9 cellular contexts compared by ENCODE assay signal in the genomic region with DNA sequence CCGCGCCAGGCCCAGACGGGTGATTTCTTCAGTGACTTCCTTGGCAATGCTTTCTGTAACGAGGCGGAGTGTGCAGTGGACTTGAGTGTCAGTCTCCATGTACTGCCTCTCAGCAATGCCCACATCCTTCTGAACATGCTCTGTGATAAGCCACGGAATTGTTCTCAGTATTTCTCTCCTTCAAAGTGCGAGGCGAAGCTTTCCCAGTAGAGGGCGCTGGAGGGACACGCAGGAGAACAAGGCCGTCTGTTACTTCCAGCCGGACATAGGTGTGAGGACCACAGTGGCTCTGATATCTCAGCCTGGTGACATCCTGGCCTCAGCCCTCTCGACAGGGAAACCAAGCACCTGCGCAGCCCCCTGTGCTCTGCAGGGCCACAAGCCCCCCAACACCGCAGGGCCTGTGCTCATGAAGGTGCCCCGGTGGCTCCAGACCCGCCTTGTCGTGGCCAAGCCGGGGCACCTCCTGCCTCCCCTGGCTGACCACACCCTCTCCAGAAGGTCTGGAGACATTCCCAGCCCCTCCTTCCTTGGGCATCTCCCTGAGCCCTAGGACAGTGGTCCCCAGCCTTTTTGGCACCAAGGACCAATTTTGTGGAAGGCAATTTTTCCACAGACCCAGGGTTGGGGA. TPM values are rescaled to one million over a fixed set of nuclear protein-coding genes. Genes with fewer than 3 reads are reported as not detected.
DNase-seq lines count a peak whose midpoint lies in the region; ATAC-seq, FAIRE-seq and TF ChIP-seq lines count a peak whose summit lies in the region.
"Had no signal": no experiment of that assay in that cellular context is flagged by ENCODE, and none has a peak within 500 bp of the region (broad histone marks: within the 10 kb centered on the region; RNA-seq: fewer than 3 reads in every experiment).

No MANE protein-coding gene starts in this region.

- H3K27me3 ChIP-seq in GM06990 (replicated peaks; ENCODE audit: control insufficient read depth, insufficient read depth, low read length) (no peaks in the 10 kb centered on the region), MG63 (peaks cover 8% of the 10 kb centered on the region; the same call in 1 of the 2 replicates), SJCRH30 (no peaks in the 10 kb centered on the region), small intestine (ENCODE audit: control insufficient read depth in 2 of 2, insufficient read depth in 2 of 2, low read length in 2 of 2) (no peaks in the 10 kb centered on the region)

- no peaks in the 10 kb centered on the region for H3K36me3 ChIP-seq in GM06990 (ENCODE audit: control insufficient read depth, insufficient read depth, low read length)
- no peaks in the 10 kb centered on the region for H3K36me3 ChIP-seq in MG63
- no peaks in the 10 kb centered on the region for H3K36me3 ChIP-seq in SJCRH30
- H3K36me3 ChIP-seq in small intestine (ENCODE audit: control insufficient read depth in 2 of 2, insufficient read depth in 2 of 2, low read length in 2 of 2) = no peaks in the 10 kb centered on the region

- H3K9me3 ChIP-seq in MG63 (no peaks in the 10 kb centered on the region; the same call in 1 of the 2 replicates), SJCRH30 (replicated peaks) (no peaks in the 10 kb centered on the region), small intestine (ENCODE audit: control insufficient read depth, low read depth) (no peaks in the 10 kb centered on the region)

- TF ChIP-seq CTCF in GM06990 (IDR thresholded peaks at IDR 0.05; ENCODE audit: insufficient read depth, low read length, poor library complexity, severe bottlenecking) (peak; percentile 74), astrocyte of the cerebellum (IDR thresholded peaks at IDR 0.05; ENCODE audit: low read depth, low read length, missing control alignments) (peak; percentile 98)

- no peak overlapping the region for H3K27ac ChIP-seq in SJCRH30
- no peak overlapping the region for H3K27ac ChIP-seq in small intestine (ENCODE audit: low read depth in 1 of 2, low read length in 1 of 2)

- in situ Hi-C loops in astrocyte of the cerebellum (cut with HindIII; ENCODE audit: low sequenced_read_pairs) = no loop called here

- H3K4me1 ChIP-seq in SJCRH30 (no peaks in the 10 kb centered on the region), small intestine (ENCODE audit: control insufficient read depth in 2 of 2, insufficient read depth in 1 of 2, low read depth in 1 of 2, low read length in 1 of 2) (no peaks in the 10 kb centered on the region)

- 22 to 42% (median 26%) methylated on average over 19 of the region's 19 CpGs for WGBS in small intestine, 3 donors

- H3K4me3 ChIP-seq in GM06990 (replicated peaks; ENCODE audit: low read depth, low read length) = no peak overlapping the region
- no peak overlapping the region for H3K4me3 ChIP-seq in MG63
- no peak overlapping the region for H3K4me3 ChIP-seq in SJCRH30
- H3K4me3 ChIP-seq in astrocyte of the cerebellum (ENCODE audit: low read depth, low read length) = no peak overlapping the region
- no peak overlapping the region for H3K4me3 ChIP-seq in small intestine (ENCODE audit: low read depth in 1 of 2, low read length in 2 of 2)

- ATAC-seq in HG03354 (IDR thresholded peaks at IDR 0.05; ENCODE audit: poor library complexity, severe bottlenecking, unreplicated experiment) = no peak
- ATAC-seq in HG02623 (IDR thresholded peaks at IDR 0.05; ENCODE audit: unreplicated experiment) = no peak

- peak; percentile 12 for DNase-seq in GM06990 (ENCODE audit: extremely low read depth, insufficient read length)
- DNase-seq in MG63 = peak; percentile 73
- peak; percentile 71 to 78 for DNase-seq in SJCRH30
- peak; percentile 76 for DNase-seq in astrocyte of the cerebellum (ENCODE audit: low read depth)
- peak; percentile 74 for DNase-seq in iPS-NIHi11 (ENCODE audit: low spot score)
- DNase-seq in small intestine = peak; percentile 83
- DNase-seq: activated T-cell treated with anti-CD3 and anti-CD28 coated beads, Interleukin-2, amount 50 U/mL, for 4 hours had no signal

- FAIRE-seq in small intestine (lab: Jason Lieb, UNC) = no peak

RNA-seq across cellular contexts. Expression of gene BACE2, which starts 46.1 kb away (rescaled TPM):
- 211 and 220 TPM in 2 replicates for total RNA-seq in MG63 (2014; rRNA removed; shearing (Covaris generic); ENCODE audit: low replicate concordance)
- not detected in 2 replicates for total RNA-seq in SJCRH30 (2014; rRNA removed; shearing (Covaris generic))
- polyA plus RNA-seq in small intestine = 10 to 100 TPM in 1 of 3 donors, 1 to 10 TPM in 2; 3.2 to 56.1 (median 4.0) TPM

Comparison
In these comparisons a context has a peak if more than half of its experiments do, and no peak if none do; other contexts are left out.
1. DNase-seq: peak in every context shown above with its lines; median percentile 83 in small intestine; 76 in astrocyte of the cerebellum; 74 in SJCRH30; 74 in iPS-NIHi11; 73 in MG63; 12 in GM06990.
2. RNA of gene BACE2, which starts 46.1 kb away (total RNA-seq): 211 to 220 TPM in MG63; not detected in SJCRH30; every median in the first group is over 100 times any median in the second.